In genomic region chr13:91242652-91243051, GRCh38 we compare ENCODE assay signal across 17 cellular contexts.
"Had no signal": no experiment of that assay in that cellular context is flagged by ENCODE, and none has a peak within 500 bp of the region (broad histone marks: within the 10 kb centered on the region; RNA-seq: fewer than 3 reads in every experiment).

No MANE protein-coding gene starts in this region.

- DNase-seq: activated CD4-positive, alpha-beta T cell treated with anti-CD3 and anti-CD28 coated beads, Interleukin-2, amount 50 U/mL, for 48 hours; activated effector memory CD4-positive, alpha-beta T cell treated with Interleukin-2 at 50 U/mL for 16 hours; activated T-cell treated with anti-CD3 and anti-CD28 coated beads, Interleukin-2, amount 50 U/mL, for 4 hours; amniotic stem cell; effector memory CD4-positive, alpha-beta T cell; foreskin melanocyte; heart left ventricle; left colon; naive B cell; stimulated activated CD4-positive, alpha-beta T cell treated with anti-CD3 and anti-CD28 coated beads, Interleukin-2, amount 100 ng/mL, for 48 hours; stimulated activated naive B cell treated with anti-CD40 and anti-IgM and Interleukin-4, amounts not matched to agents 10 μg/mL and 1 μg/mL and 100 μg/mL, for 72 hours; T-helper 2 cell had no signal

- H3K79me2 ChIP-seq: parathyroid adenoma had no signal

- H3K27ac ChIP-seq: heart left ventricle, neural progenitor cell, parathyroid adenoma, tibial nerve, vagina had no signal

- H3K9me3 ChIP-seq: heart left ventricle, tibial nerve, vagina had no signal

- H3K27me3 ChIP-seq: heart left ventricle, neural progenitor cell, tibial nerve, vagina had no signal

- H3K36me3 ChIP-seq: heart left ventricle, neural progenitor cell, tibial nerve, vagina had no signal

- H3K4me1 ChIP-seq: heart left ventricle, parathyroid adenoma, tibial nerve, vagina had no signal

- H2AFZ ChIP-seq: neural progenitor cell, parathyroid adenoma had no signal

- H3K4me2 ChIP-seq: neural progenitor cell had no signal

- FAIRE-seq: islet of Langerhans had no signal

- H3K4me3 ChIP-seq: heart left ventricle, neural progenitor cell, tibial nerve, vagina had no signal
